In genomic region chr19:17469092-17469370, GRCh38 we compare ENCODE assay signal across 9 cellular contexts. TPM values are rescaled to one million over a fixed set of nuclear protein-coding genes. Genes with fewer than 3 reads are reported as not detected.
DNase-seq lines count a peak whose midpoint lies in the region; TF ChIP-seq lines count a peak whose summit lies in the region.
"Had no signal": no experiment of that assay in that cellular context is flagged by ENCODE, and none has a peak within 500 bp of the region (broad histone marks: within the 10 kb centered on the region; RNA-seq: fewer than 3 reads in every experiment).

No MANE protein-coding gene starts in this region.

- WGBS in smooth muscle cell (ENCODE audit: low lambda C conversion rate) = 6% methylated on average over 11 of the region's 11 CpGs

- peaks cover 34% of the 10 kb centered on the region for H3K4me1 Mint-ChIP-seq in activated CD4-positive, alpha-beta memory T cell treated with anti-CD3 and anti-CD28 coated beads, Interleukin-2, amount 10 ng/mL, durations not matched to agents 7 days and 5 days

- peak overlapping the region; percentile 91 for H3K4me3 Mint-ChIP-seq in activated CD4-positive, alpha-beta memory T cell treated with anti-CD3 and anti-CD28 coated beads, Interleukin-2, amount 10 ng/mL, durations not matched to agents 7 days and 5 days

- peaks cover 10% of the 10 kb centered on the region for H3K27me3 Mint-ChIP-seq in activated CD4-positive, alpha-beta memory T cell treated with anti-CD3 and anti-CD28 coated beads, Interleukin-2, amount 10 ng/mL, durations not matched to agents 7 days and 5 days

- no peak overlapping the region for H3K9ac ChIP-seq in smooth muscle cell (ENCODE audit: low read depth)

- DNase-seq in NCI-H2227 (lab: John Stamatoyannopoulos, UW; ENCODE audit: unreplicated experiment) = peak; percentile 62
- DNase-seq in NCI-H2227 treated with DMSO at 0.1 percent for 48 hours (lab: John Stamatoyannopoulos, UW) = no peak
- no peak for DNase-seq in activated CD4-positive, alpha-beta memory T cell treated with anti-CD3 and anti-CD28 coated beads, Interleukin-2, amount 10 ng/mL, durations not matched to agents 7 days and 5 days
- no peak for DNase-seq in smooth muscle cell (lab: John Stamatoyannopoulos, UW; ENCODE audit: unreplicated experiment)
- DNase-seq in epidermal melanocyte (ENCODE audit: insufficient read length, low spot score) = no peak
- no peak for DNase-seq in NCI-H774 (lab: John Stamatoyannopoulos, UW)
- DNase-seq in COR-L47 (lab: John Stamatoyannopoulos, UW) = no peak

- no peaks in the 10 kb centered on the region for H3K36me3 ChIP-seq in smooth muscle cell (ENCODE audit: low read depth)

- no peaks in the 10 kb centered on the region for H3F3A ChIP-seq in smooth muscle cell (ENCODE audit: low read depth)

- peak overlapping the region; percentile 63 for H3K27ac ChIP-seq in smooth muscle cell (ENCODE audit: low read depth)

- H3K4me3 ChIP-seq in iPS-11a (ENCODE audit: low read depth, low read length) = peak overlapping the region; percentile 50
- H3K4me3 ChIP-seq in smooth muscle cell = peak overlapping the region; percentile 83

- H3K79me2 ChIP-seq in smooth muscle cell (ENCODE audit: low read depth) = peaks cover 30% of the 10 kb centered on the region

- CTCF ChIA-PET in activated CD4-positive, alpha-beta memory T cell treated with anti-CD3 and anti-CD28 coated beads, Interleukin-2, amount 10 ng/mL, durations not matched to agents 7 days and 5 days (lab: Charles Lee) = no interaction called here

- H3K36me3 Mint-ChIP-seq in activated CD4-positive, alpha-beta memory T cell treated with anti-CD3 and anti-CD28 coated beads, Interleukin-2, amount 10 ng/mL, durations not matched to agents 7 days and 5 days (ENCODE audit: low read depth) = no peaks in the 10 kb centered on the region

- no peaks in the 10 kb centered on the region for H3K9me3 Mint-ChIP-seq in activated CD4-positive, alpha-beta memory T cell treated with anti-CD3 and anti-CD28 coated beads, Interleukin-2, amount 10 ng/mL, durations not matched to agents 7 days and 5 days

- H3K4me1 ChIP-seq in smooth muscle cell (ENCODE audit: low read depth) = peaks cover 13% of the 10 kb centered on the region

- H3K9me3 ChIP-seq in smooth muscle cell (replicated peaks; ENCODE audit: low read depth) = no peaks in the 10 kb centered on the region

- H3K27ac Mint-ChIP-seq in activated CD4-positive, alpha-beta memory T cell treated with anti-CD3 and anti-CD28 coated beads, Interleukin-2, amount 10 ng/mL, durations not matched to agents 7 days and 5 days = no peak overlapping the region

- peak overlapping the region; percentile 82 for H3K4me2 ChIP-seq in smooth muscle cell

- no peak for TF ChIP-seq CTCF in smooth muscle cell (IDR thresholded peaks at IDR 0.05; ENCODE audit: borderline replicate concordance, insufficient read depth, poor library complexity, severe bottlenecking)

- H4K20me1 ChIP-seq in smooth muscle cell (ENCODE audit: low read depth) = peaks cover 10% of the 10 kb centered on the region

- POLR2A ChIA-PET in activated CD4-positive, alpha-beta memory T cell treated with anti-CD3 and anti-CD28 coated beads, Interleukin-2, amount 10 ng/mL, durations not matched to agents 7 days and 5 days (lab: Charles Lee) = no interaction called here

- H2AFZ ChIP-seq in smooth muscle cell (ENCODE audit: low read depth) = peak overlapping the region; percentile 17

- H3K27me3 ChIP-seq in smooth muscle cell (ENCODE audit: low read depth) = no peaks in the 10 kb centered on the region

RNA-seq across cellular contexts. Expression of gene SLC27A1, which starts 1.3 kb away (rescaled TPM):
- 1 to 10 TPM; 3.6 to 4.1 TPM for total RNA-seq in activated CD4-positive, alpha-beta memory T cell treated with anti-CD3 and anti-CD28 coated beads, Interleukin-2, amount 10 ng/mL, durations not matched to agents 7 days and 5 days
- total RNA-seq in smooth muscle cell = 6.8 and 9.7 TPM in 2 replicates
- polyA plus RNA-seq in smooth muscle cell = 11.5 and 11.6 TPM in 2 replicates

RNA-seq across cellular contexts. Expression of gene NXNL1, which starts 8.3 kb away (rescaled TPM):
- not detected for total RNA-seq in activated CD4-positive, alpha-beta memory T cell treated with anti-CD3 and anti-CD28 coated beads, Interleukin-2, amount 10 ng/mL, durations not matched to agents 7 days and 5 days
- total RNA-seq in smooth muscle cell = 0.45 TPM in 1 of 2 replicates, not detected in the other
- not detected in 2 replicates for polyA plus RNA-seq in smooth muscle cell
- total RNA-seq: T-helper 2 cell treated with Interferon-gamma antibody and Interleukin-4, amounts not matched to agents 100 ng/mL and 5 ng/mL, for 36 hours had no signal

RNA-seq across cellular contexts. Expression of gene TMEM221, which starts 20.6 kb away (rescaled TPM):
- total RNA-seq in activated CD4-positive, alpha-beta memory T cell treated with anti-CD3 and anti-CD28 coated beads, Interleukin-2, amount 10 ng/mL, durations not matched to agents 7 days and 5 days = not detected
- total RNA-seq in smooth muscle cell = 0.31 and 1.5 TPM in 2 replicates
- polyA plus RNA-seq in smooth muscle cell = 0.63 and 1.5 TPM in 2 replicates
- total RNA-seq: T-helper 2 cell treated with Interferon-gamma antibody and Interleukin-4, amounts not matched to agents 100 ng/mL and 5 ng/mL, for 36 hours had no signal

RNA-seq across cellular contexts. Expression of gene PGLS, which starts 42.4 kb away (rescaled TPM):
- total RNA-seq in activated CD4-positive, alpha-beta memory T cell treated with anti-CD3 and anti-CD28 coated beads, Interleukin-2, amount 10 ng/mL, durations not matched to agents 7 days and 5 days = 10 to 100 TPM; 65.0 to 65.9 TPM
- 47.1 and 57.1 TPM in 2 replicates for total RNA-seq in smooth muscle cell
- polyA plus RNA-seq in smooth muscle cell = 77.1 and 92.4 TPM in 2 replicates

RNA-seq across cellular contexts. Expression of gene MVB12A, which starts 49.2 kb away (rescaled TPM):
- total RNA-seq in activated CD4-positive, alpha-beta memory T cell treated with anti-CD3 and anti-CD28 coated beads, Interleukin-2, amount 10 ng/mL, durations not matched to agents 7 days and 5 days = 10 to 100 TPM; 44.5 to 45.3 TPM
- total RNA-seq in smooth muscle cell = 46.6 and 68.1 TPM in 2 replicates
- polyA plus RNA-seq in smooth muscle cell = 89.6 and 98.1 TPM in 2 replicates
